In genomic region chr11:811446-812245, GRCh38 we compare ENCODE assay signal across 8 cellular contexts. TPM values are rescaled to one million over a fixed set of nuclear protein-coding genes. Genes with fewer than 3 reads are reported as not detected.
DNase-seq lines count a peak whose midpoint lies in the region; ATAC-seq and TF ChIP-seq lines count a peak whose summit lies in the region.

No MANE protein-coding gene starts in this region.

- TF ChIP-seq CTCF in VCaP (conservative IDR thresholded peaks at IDR 0.05) (no peak), foreskin fibroblast (IDR thresholded peaks at IDR 0.05; ENCODE audit: low read depth, low read length) (no peak), stomach (IDR thresholded peaks at IDR 0.05) (no peak)

- H3K9me3 ChIP-seq in stomach: no peaks in the 10 kb centered on the region

- no peak for DNase-seq in activated naive CD4-positive, alpha-beta T cell treated with Interleukin-2 at 50 U/mL for 16 hours
- DNase-seq in foreskin fibroblast (peak in 1 of 2 donors; percentile 56), stomach (no peak)
- DNase-seq in NK-92 treated with Interleukin-12 subunit alpha and Interleukin-12 subunit beta, amount 100 ng/mL, for 24 hours (lab: John Stamatoyannopoulos, UW): no peak

- no peaks in the 10 kb centered on the region for H3K27me3 ChIP-seq in stomach

- H3K36me3 ChIP-seq in stomach: peaks cover 23 to 48% (median 42%) of the 10 kb centered on the region in 4 donors

- WGBS in stomach, 5 donors: 41 to 55% (median 47%) methylated on average over 7 to 14 of the region's 14 CpGs

- peaks cover 16% of the 10 kb centered on the region for H3K36me3 Mint-ChIP-seq in activated naive CD4-positive, alpha-beta T cell treated with anti-CD3 and anti-CD28 coated beads, Interleukin-2, amount 50 U/mL, for 24 hours

- H3K4me3 Mint-ChIP-seq in activated naive CD4-positive, alpha-beta T cell treated with anti-CD3 and anti-CD28 coated beads, Interleukin-2, amount 50 U/mL, for 24 hours: peak overlapping the region; percentile 93

- H3K4me3 ChIP-seq in foreskin fibroblast (ENCODE audit: low read depth in 1 of 2, low read length in 2 of 2) (peak overlapping the region; percentile 83 to 91), stomach (peak overlapping the region in 2 of 4 donors; percentile 83 to 98)

- H3K4me1 Mint-ChIP-seq in activated naive CD4-positive, alpha-beta T cell treated with anti-CD3 and anti-CD28 coated beads, Interleukin-2, amount 50 U/mL, for 24 hours: peaks cover 28% of the 10 kb centered on the region

- no peaks in the 10 kb centered on the region for H3K27me3 Mint-ChIP-seq in activated naive CD4-positive, alpha-beta T cell treated with anti-CD3 and anti-CD28 coated beads, Interleukin-2, amount 50 U/mL, for 24 hours

- peak overlapping the region; percentile 94; the same call in 1 of the 2 replicates for H3K27ac ChIP-seq in VCaP
- H3K27ac ChIP-seq in stomach: peak overlapping the region in 4 of 5 donors; percentile 7 to 98 (median 98)

- intact Hi-C loops in stomach (cut with DNase I; ENCODE audit: low total_unique reads): no loop called here

- peaks cover 23 to 40% (median 35%) of the 10 kb centered on the region in 4 donors for H3K4me1 ChIP-seq in stomach

- no peak for ATAC-seq in HG02938 (IDR thresholded peaks at IDR 0.05; ENCODE audit: unreplicated experiment)
- ATAC-seq in GM21515 (IDR thresholded peaks at IDR 0.05; ENCODE audit: unreplicated experiment): no peak

- TF ChIP-seq POLR2A in stomach (IDR thresholded peaks at IDR 0.05): no peak

- TF ChIP-seq EP300 in stomach (IDR thresholded peaks at IDR 0.05): no peak

- peak overlapping the region; percentile 86 for H3K27ac Mint-ChIP-seq in activated naive CD4-positive, alpha-beta T cell treated with anti-CD3 and anti-CD28 coated beads, Interleukin-2, amount 50 U/mL, for 24 hours

- no peaks in the 10 kb centered on the region for H3K9me3 Mint-ChIP-seq in activated naive CD4-positive, alpha-beta T cell treated with anti-CD3 and anti-CD28 coated beads, Interleukin-2, amount 50 U/mL, for 24 hours

RNA-seq across cellular contexts. Expression of gene RPLP2, which starts 1.9 kb away (rescaled TPM):
- total RNA-seq in stomach: 1,000 to 10,000 TPM in 1 of 5 donors, 100 to 1,000 TPM in 4; 360 to 5,956 (median 454) TPM
- 1,000 to 10,000 TPM; 1,397 to 2,170 (median 1,669) TPM for polyA plus RNA-seq in stomach

RNA-seq across cellular contexts. Expression of gene PIDD1, which starts 6.6 kb away (rescaled TPM):
- 100 to 1,000 TPM in 1 of 5 donors, 10 to 100 TPM in 3, 1 to 10 TPM in 1; 5.9 to 503 (median 57.1) TPM for total RNA-seq in stomach
- 10 to 100 TPM; 20.5 to 25.6 (median 25.5) TPM for polyA plus RNA-seq in stomach

RNA-seq across cellular contexts. Expression of gene PNPLA2, which starts 7.1 kb away (rescaled TPM):
- total RNA-seq in stomach: 100 to 1,000 TPM in 3 of 5 donors, 10 to 100 TPM in 2; 33.4 to 385 (median 139) TPM
- polyA plus RNA-seq in stomach: 10 to 100 TPM; 41.7 to 85.1 (median 77.8) TPM

RNA-seq across cellular contexts. Expression of gene SLC25A22, which starts 13.6 kb away (rescaled TPM):
- total RNA-seq in stomach: 1 to 10 TPM in 4 of 5 donors, not detected in 1; 5.5 to 9.8 (median 7.4) TPM
- polyA plus RNA-seq in stomach: 10 to 100 TPM; 10.1 to 11.9 (median 11.8) TPM

RNA-seq across cellular contexts. Expression of gene CRACR2B, which starts 16.1 kb away (rescaled TPM):
- 100 to 1,000 TPM in 4 of 5 donors, 10 to 100 TPM in 1; 12.7 to 556 (median 165) TPM for total RNA-seq in stomach
- polyA plus RNA-seq in stomach: 100 to 1,000 TPM; 105 to 133 (median 119) TPM
